Comparison of ENCODE assay signal across 1 cellular context in genomic region chr6:43942616-43943015, GRCh38.
TF ChIP-seq lines count a peak whose summit lies in the region.

No MANE protein-coding gene starts in this region.

TF ChIP-seq in IMR-90, 13 proteins besides CTCF, POLR2A, EP300 and RAD21 (continued from another document):
- TF ChIP-seq MAFK (IDR thresholded peaks at IDR 0.05; ENCODE audit: low read depth, low read length) (no peak), RFX5 (IDR thresholded peaks at IDR 0.05; ENCODE audit: low read depth, low read length) (no peak), USF2 (IDR thresholded peaks at IDR 0.05; ENCODE audit: low read depth, low read length) (no peak)
